In the genomic region with DNA sequence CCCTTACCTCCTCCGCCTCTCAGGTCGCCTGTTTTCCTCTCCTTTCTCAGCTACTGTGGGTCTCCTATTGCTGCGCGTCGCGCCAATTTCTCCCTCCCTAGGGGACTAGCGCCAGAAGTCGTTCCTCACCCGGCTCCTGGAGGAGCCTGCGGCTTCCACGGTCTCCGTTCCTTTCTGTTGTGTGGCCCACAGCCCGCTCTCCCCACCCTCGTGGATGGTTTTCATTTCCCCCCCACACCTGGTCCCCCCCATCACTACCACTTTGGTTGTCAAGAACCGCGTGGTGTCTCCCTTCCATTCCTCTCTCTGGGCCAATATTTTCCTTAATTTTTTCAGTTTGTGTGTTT, we compare ENCODE assay signal across 8 cellular contexts. TPM values are rescaled to one million over a fixed set of nuclear protein-coding genes. Genes with fewer than 3 reads are reported as not detected.
DNase-seq lines count a peak whose midpoint lies in the region; ATAC-seq and TF ChIP-seq lines count a peak whose summit lies in the region.

No MANE protein-coding gene starts in this region.

- peak overlapping the region; percentile 75 for H3K4me3 ChIP-seq in AG09309 (ENCODE audit: control insufficient read depth, low read depth, low read length)
- peak overlapping the region; percentile 99 for H3K4me3 ChIP-seq in SU-DHL-6 (ENCODE audit: insufficient read depth, low read length, poor library complexity, severe bottlenecking)

- peak overlapping the region; percentile 75 for H3K27ac ChIP-seq in SU-DHL-6 (ENCODE audit: low read depth, low read length)

- peak overlapping the region; percentile 84 to 98 (median 97) for H3K27ac Mint-ChIP-seq in nephron

- H3K79me2 ChIP-seq in SU-DHL-6 (ENCODE audit: insufficient read depth, low read length) = peaks cover 81% of the 10 kb centered on the region

- H3K9me3 Mint-ChIP-seq in nephron = no peaks in the 10 kb centered on the region

- no peaks in the 10 kb centered on the region for H4K20me1 ChIP-seq in SU-DHL-6 (ENCODE audit: low read depth, low read length)

- H3K4me3 Mint-ChIP-seq in nephron = peak overlapping the region; percentile 99 to 100 (median 99)

- H3K27me3 ChIP-seq in SU-DHL-6 (ENCODE audit: low read length) = no peaks in the 10 kb centered on the region

- ATAC-seq in GM18858 (IDR thresholded peaks at IDR 0.05; ENCODE audit: unreplicated experiment) (peak; percentile 1), HG02981 (IDR thresholded peaks at IDR 0.05; ENCODE audit: unreplicated experiment) (peak; percentile 14), esophagus mucosa (peak; percentile 12)

- H3K36me3 Mint-ChIP-seq in nephron (ENCODE audit: low read depth) = no peaks in the 10 kb centered on the region

- H2AFZ ChIP-seq in SU-DHL-6 (ENCODE audit: low read depth, low read length, severe bottlenecking) = peak overlapping the region; percentile 73

- TF ChIP-seq CTCF in AG09309 (IDR thresholded peaks at IDR 0.05; ENCODE audit: control insufficient read depth, insufficient read depth, low read depth, low read length, missing control alignments) = no peak
- no peak for TF ChIP-seq CTCF in SU-DHL-6 (IDR thresholded peaks at IDR 0.05; ENCODE audit: insufficient read depth, low read length, poor library complexity, severe bottlenecking)
- TF ChIP-seq CTCF in nephron (IDR thresholded peaks at IDR 0.05; ENCODE audit: unreplicated experiment in 3 of 3) = no peak

- H3K4me1 Mint-ChIP-seq in nephron = peaks cover 25% of the 10 kb centered on the region

- peak overlapping the region; percentile 76 for H3K4me2 ChIP-seq in SU-DHL-6 (ENCODE audit: low read depth, low read length, poor library complexity, severe bottlenecking)

- H3K9me2 ChIP-seq in SU-DHL-6 (replicated peaks; ENCODE audit: insufficient read depth, low read length) = no peaks in the 10 kb centered on the region

- DNase-seq in AG09309 (ENCODE audit: low read depth) = no peak
- no peak for DNase-seq in HK-2 (ENCODE audit: unreplicated experiment)
- DNase-seq in UCSD-AML1 (lab: John Stamatoyannopoulos, UW; ENCODE audit: unreplicated experiment) = no peak

- no peaks in the 10 kb centered on the region for H3K27me3 Mint-ChIP-seq in nephron (ENCODE audit: low read depth)

- peak overlapping the region; percentile 82 for H3K9ac ChIP-seq in SU-DHL-6 (ENCODE audit: low read length)

- H3K9me3 ChIP-seq in SU-DHL-6 (ENCODE audit: insufficient read depth, low read length) = no peaks in the 10 kb centered on the region

- H3K36me3 ChIP-seq in SU-DHL-6 (ENCODE audit: low read length) = 0 out of 2 replicates have a peak, but pooled peaks cover 2% of the 10 kb centered on the region

- H3F3A ChIP-seq in SU-DHL-6 (ENCODE audit: insufficient read depth) = peaks cover 11% of the 10 kb centered on the region

RNA-seq across cellular contexts. Expression of gene CNST, which starts 0.5 kb away (rescaled TPM):
- total RNA-seq in esophagus mucosa = 13.5 TPM

RNA-seq across cellular contexts. Expression of gene TFB2M, which starts 0.7 kb away (rescaled TPM):
- 8.2 TPM for total RNA-seq in esophagus mucosa

RNA-seq across cellular contexts. Expression of gene SMYD3, which starts 59.7 kb away (rescaled TPM):
- 6.9 TPM for total RNA-seq in esophagus mucosa
